Comparison of ENCODE assay signal across 1 cellular context in the genomic region with DNA sequence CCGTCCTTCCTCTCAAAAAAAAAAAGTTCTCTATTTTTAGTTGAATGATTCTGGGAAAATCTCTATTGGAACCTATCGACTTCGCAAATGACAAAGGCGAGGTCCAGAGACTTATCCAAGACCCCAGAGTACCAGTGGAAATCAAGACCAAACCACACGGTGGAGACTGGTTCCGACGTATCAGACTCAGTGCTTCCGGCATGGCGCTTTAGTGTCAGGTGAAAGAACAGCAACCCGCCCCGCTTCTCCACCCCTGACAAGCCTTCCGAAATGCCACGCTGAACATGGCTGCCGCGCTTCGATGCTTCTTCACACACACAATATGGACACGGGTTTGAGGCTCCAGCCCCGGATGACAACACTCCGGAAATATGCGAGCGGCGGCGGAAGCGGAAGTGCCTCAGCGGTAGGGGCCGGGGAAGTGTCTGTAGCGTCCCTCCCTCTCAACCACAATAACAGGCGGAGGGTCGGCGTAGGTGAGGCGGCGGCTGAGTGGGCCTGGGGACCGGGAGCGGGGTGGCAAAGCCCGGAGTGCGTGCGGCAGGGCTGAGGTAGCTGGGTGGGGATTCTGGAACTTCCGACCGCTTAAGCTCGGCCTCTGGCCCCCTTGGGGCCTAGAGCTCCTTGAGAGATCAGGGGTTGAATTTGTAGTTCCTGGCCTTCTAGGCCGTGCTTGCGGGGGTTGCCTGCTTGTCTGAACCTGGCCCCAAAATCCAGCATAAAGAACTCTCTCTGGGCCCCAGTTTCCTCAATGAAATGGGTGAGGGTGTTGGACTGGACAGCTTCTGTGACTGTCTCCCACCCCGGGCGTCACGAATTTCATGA.
A peak's percentile ranks its signal among the peaks of the same experiment; 100 is the strongest.
TF ChIP-seq lines count a peak whose summit lies in the region.

TSS of gene FBXO38 (plus strand) at position 395 of the 825 bp plus-strand sequence. CDS start 10,819 bp downstream, outside the sequence.

TF ChIP-seq in GM12878, 131 proteins besides CTCF, POLR2A, EP300 and RAD21 (continued from another document):
- peak; percentile 88 for TF ChIP-seq ATF7 (IDR thresholded peaks at IDR 0.05; ENCODE audit: low read depth)
- TF ChIP-seq HCFC1 (IDR thresholded peaks at IDR 0.05; ENCODE audit: low read length) = peak; percentile 96
- TF ChIP-seq POU2F2 (IDR thresholded peaks at IDR 0.05; ENCODE audit: borderline replicate concordance, low read depth, low read length) = no peak; the same call in 2 of the 3 replicates
- no peak for TF ChIP-seq IKZF2 (IDR thresholded peaks at IDR 0.05)
- peak; percentile 84 for TF ChIP-seq E4F1 (IDR thresholded peaks at IDR 0.05; ENCODE audit: borderline replicate concordance, partially characterized antibody)
- TF ChIP-seq BHLHE40 (IDR thresholded peaks at IDR 0.05; ENCODE audit: borderline replicate concordance in 1 of 2, low read depth in 2 of 2, low read length in 1 of 2) = peak in 1 of 2 experiments; percentile 36; a peak in 2 of 4 replicates
- no peak for TF ChIP-seq CHD1 (IDR thresholded peaks at IDR 0.05; ENCODE audit: low read depth, low read length)
- 0 out of 2 replicates have a peak, but pooled peaks have one; percentile 35 for TF ChIP-seq REST (IDR thresholded peaks at IDR 0.05; ENCODE audit: low read depth, low read length)
- peak; percentile 73 for TF ChIP-seq RUNX3 (IDR thresholded peaks at IDR 0.05; ENCODE audit: low read length)
- TF ChIP-seq ESRRA (IDR thresholded peaks at IDR 0.05; ENCODE audit: low read length) = no peak; the same call in 1 of the 2 replicates
- TF ChIP-seq POLR2AphosphoS5 (IDR thresholded peaks at IDR 0.05; ENCODE audit: low read length) = peak; percentile 94
- peak; percentile 85 for TF ChIP-seq CREB1 (IDR thresholded peaks at IDR 0.05; ENCODE audit: low read depth)
- no peak for TF ChIP-seq NFXL1 (IDR thresholded peaks at IDR 0.05; ENCODE audit: borderline replicate concordance)
- TF ChIP-seq, protein P1, sequence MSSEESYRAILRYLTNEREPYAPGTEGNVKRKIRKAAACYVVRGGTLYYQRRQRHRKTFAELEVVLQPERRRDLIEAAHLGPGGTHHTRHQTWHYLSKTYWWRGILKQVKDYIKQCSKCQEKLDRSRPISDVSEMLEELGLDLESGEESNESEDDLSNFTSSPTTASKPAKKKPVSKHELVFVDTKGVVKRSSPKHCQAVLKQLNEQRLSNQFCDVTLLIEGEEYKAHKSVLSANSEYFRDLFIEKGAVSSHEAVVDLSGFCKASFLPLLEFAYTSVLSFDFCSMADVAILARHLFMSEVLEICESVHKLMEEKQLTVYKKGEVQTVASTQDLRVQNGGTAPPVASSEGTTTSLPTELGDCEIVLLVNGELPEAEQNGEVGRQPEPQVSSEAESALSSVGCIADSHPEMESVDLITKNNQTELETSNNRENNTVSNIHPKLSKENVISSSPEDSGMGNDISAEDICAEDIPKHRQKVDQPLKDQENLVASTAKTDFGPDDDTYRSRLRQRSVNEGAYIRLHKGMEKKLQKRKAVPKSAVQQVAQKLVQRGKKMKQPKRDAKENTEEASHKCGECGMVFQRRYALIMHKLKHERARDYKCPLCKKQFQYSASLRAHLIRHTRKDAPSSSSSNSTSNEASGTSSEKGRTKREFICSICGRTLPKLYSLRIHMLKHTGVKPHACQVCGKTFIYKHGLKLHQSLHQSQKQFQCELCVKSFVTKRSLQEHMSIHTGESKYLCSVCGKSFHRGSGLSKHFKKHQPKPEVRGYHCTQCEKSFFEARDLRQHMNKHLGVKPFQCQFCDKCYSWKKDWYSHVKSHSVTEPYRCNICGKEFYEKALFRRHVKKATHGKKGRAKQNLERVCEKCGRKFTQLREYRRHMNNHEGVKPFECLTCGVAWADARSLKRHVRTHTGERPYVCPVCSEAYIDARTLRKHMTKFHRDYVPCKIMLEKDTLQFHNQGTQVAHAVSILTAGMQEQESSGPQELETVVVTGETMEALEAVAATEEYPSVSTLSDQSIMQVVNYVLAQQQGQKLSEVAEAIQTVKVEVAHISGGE (CRISPR knock-in tag; IDR thresholded peaks at IDR 0.05) = peak; percentile 51; the same call in 1 of the 2 replicates
- peak; percentile 91 for TF ChIP-seq NR2C1 (IDR thresholded peaks at IDR 0.05)
- TF ChIP-seq ASH2L (IDR thresholded peaks at IDR 0.05; ENCODE audit: borderline replicate concordance, low read depth) = no peak
- TF ChIP-seq PRDM15 (CRISPR knock-in tag; IDR thresholded peaks at IDR 0.05) = no peak
- TF ChIP-seq EED (IDR thresholded peaks at IDR 0.05; ENCODE audit: low read depth) = no peak
- no peak for TF ChIP-seq RB1 (IDR thresholded peaks at IDR 0.05; ENCODE audit: borderline replicate concordance)
- TF ChIP-seq NR2F1 (conservative IDR thresholded peaks at IDR 0.05) = peak; percentile 50; the same call in 1 of the 2 replicates
